Comparison of ENCODE assay signal across 19 cellular contexts in the genomic region with DNA sequence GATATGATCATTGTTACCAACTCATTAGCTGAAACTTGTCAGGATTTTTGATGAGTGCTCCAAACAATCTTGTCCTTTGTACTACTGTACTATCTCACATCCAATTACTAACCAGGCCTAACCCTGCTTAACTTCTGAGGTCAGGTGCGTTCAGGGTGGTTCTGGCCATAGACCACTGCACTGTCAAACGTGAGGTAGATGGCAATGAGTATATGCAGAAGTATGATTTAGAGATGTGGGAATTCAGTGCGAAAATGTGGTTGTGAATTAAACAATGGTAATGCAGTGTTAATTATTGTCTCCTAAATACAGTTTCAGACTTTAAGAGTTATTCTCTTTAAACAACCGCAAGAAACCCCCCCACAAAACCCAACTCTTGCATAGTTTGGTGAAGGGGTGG.
DNase-seq lines count a peak whose midpoint lies in the region; ATAC-seq and TF ChIP-seq lines count a peak whose summit lies in the region.
"Had no signal": no experiment of that assay in that cellular context is flagged by ENCODE, and none has a peak within 500 bp of the region (broad histone marks: within the 10 kb centered on the region; RNA-seq: fewer than 3 reads in every experiment).

No MANE protein-coding gene starts in this region.

- H3K4me1 ChIP-seq in GM23338 (ENCODE audit: insufficient read depth), result no peaks in the 10 kb centered on the region
- H3K4me1 ChIP-seq: HAP-1 had no signal

- ATAC-seq in GM23338, result no peak
- no peak for ATAC-seq in T-cell (replicated peaks in 1 of 4)

- CTCF ChIA-PET in activated CD4-positive, alpha-beta T cell treated with anti-CD3 and anti-CD28 coated beads, Interleukin-2, amount 10 ng/mL, durations not matched to agents 7 days and 5 days (lab: Charles Lee), result interaction anchor here (0.9 to 1.4 kb wide), 3 partner anchors 11 to 167 kb away, joined by 3 to 4 read pairs (median 3); no protein-coding TSS in a partner anchor
- CTCF ChIA-PET in T-cell (lab: Charles Lee), result no interaction called here

- no peaks in the 10 kb centered on the region for H3K36me3 ChIP-seq in GM23338 (ENCODE audit: insufficient read depth)
- H3K36me3 ChIP-seq: HAP-1 had no signal

- DNase-seq in activated CD4-positive, alpha-beta T cell treated with anti-CD3 and anti-CD28 coated beads, Interleukin-2, amount 10 ng/mL, durations not matched to agents 7 days and 5 days, result no peak
- DNase-seq in activated CD4-positive, alpha-beta T cell treated with anti-CD3 and anti-CD28 coated beads, Interleukin-2, amount 50 U/mL, for 4 hours, result no peak
- no peak for DNase-seq in GM23338 (ENCODE audit: low spot score)
- DNase-seq in T-cell, result no peak
- DNase-seq in NCI-H526 (lab: John Stamatoyannopoulos, UW), result no peak
- DNase-seq in NOMO-1 treated with dmso at 0.1 percent for 144 hours (lab: John Stamatoyannopoulos, UW; ENCODE audit: unreplicated experiment), result no peak
- no peak for DNase-seq in mucosa of gallbladder (ENCODE audit: low spot score)
- DNase-seq: 8988T, DMS79, KG1, MV-4-11, NCI-H1694, NCI-H2081, NCI-H2171, NCI-H524 treated with DMSO at 0.1 percent for 48 hours, Right ventricle myocardium superior had no signal

- H3K79me2 ChIP-seq in GM23338 (replicated peaks; ENCODE audit: insufficient read depth), result no peaks in the 10 kb centered on the region

- H3K27me3 ChIP-seq in GM23338 (ENCODE audit: insufficient read depth), result no peaks in the 10 kb centered on the region

- peaks cover 74% of the 10 kb centered on the region for H3K4me1 Mint-ChIP-seq in activated CD4-positive, alpha-beta T cell treated with anti-CD3 and anti-CD28 coated beads, Interleukin-2, amount 10 ng/mL, durations not matched to agents 7 days and 5 days
- no peaks in the 10 kb centered on the region for H3K4me1 Mint-ChIP-seq in GM23338
- H3K4me1 Mint-ChIP-seq in T-cell, result peaks cover 67 to 70% (median 67%) of the 10 kb centered on the region in 3 donors

- peak overlapping the region; percentile 57 for H3K27ac Mint-ChIP-seq in activated CD4-positive, alpha-beta T cell treated with anti-CD3 and anti-CD28 coated beads, Interleukin-2, amount 10 ng/mL, durations not matched to agents 7 days and 5 days
- H3K27ac Mint-ChIP-seq in GM23338, result no peak overlapping the region
- H3K27ac Mint-ChIP-seq in T-cell, result peak overlapping the region; percentile 95 to 96

- H4K20me1 ChIP-seq in GM23338 (replicated peaks; ENCODE audit: insufficient read depth), result no peaks in the 10 kb centered on the region

- H3K27me3 Mint-ChIP-seq in activated CD4-positive, alpha-beta T cell treated with anti-CD3 and anti-CD28 coated beads, Interleukin-2, amount 10 ng/mL, durations not matched to agents 7 days and 5 days, result no peaks in the 10 kb centered on the region
- H3K27me3 Mint-ChIP-seq in GM23338 (ENCODE audit: insufficient read depth, low read depth, poor library complexity), result no peaks in the 10 kb centered on the region
- no peaks in the 10 kb centered on the region for H3K27me3 Mint-ChIP-seq in T-cell

- H3K9me3 Mint-ChIP-seq in activated CD4-positive, alpha-beta T cell treated with anti-CD3 and anti-CD28 coated beads, Interleukin-2, amount 10 ng/mL, durations not matched to agents 7 days and 5 days, result peaks cover 6% of the 10 kb centered on the region
- no peaks in the 10 kb centered on the region; the same call in 2 of the 3 replicates for H3K9me3 Mint-ChIP-seq in GM23338
- no peaks in the 10 kb centered on the region for H3K9me3 Mint-ChIP-seq in T-cell

- H3K4me2 ChIP-seq in GM23338, result no peak overlapping the region

- peaks cover 30% of the 10 kb centered on the region for H3K36me3 Mint-ChIP-seq in activated CD4-positive, alpha-beta T cell treated with anti-CD3 and anti-CD28 coated beads, Interleukin-2, amount 10 ng/mL, durations not matched to agents 7 days and 5 days (ENCODE audit: low read depth)
- no peaks in the 10 kb centered on the region for H3K36me3 Mint-ChIP-seq in GM23338 (ENCODE audit: low read depth)
- no peaks in the 10 kb centered on the region for H3K36me3 Mint-ChIP-seq in T-cell

- peak overlapping the region; percentile 38; the same call in 1 of the 2 replicates for H2AFZ ChIP-seq in GM23338
- H2AFZ ChIP-seq: GM23248 had no signal

- no peak overlapping the region for H3K4me3 Mint-ChIP-seq in activated CD4-positive, alpha-beta T cell treated with anti-CD3 and anti-CD28 coated beads, Interleukin-2, amount 10 ng/mL, durations not matched to agents 7 days and 5 days
- H3K4me3 Mint-ChIP-seq in GM23338, result no peak overlapping the region
- peak overlapping the region in 1 of 3 donors; percentile 33 for H3K4me3 Mint-ChIP-seq in T-cell

- no peak for TF ChIP-seq CTCF in GM23338 (conservative IDR thresholded peaks at IDR 0.05; ENCODE audit: low read depth in 2 of 2)

- H3K27ac ChIP-seq in GM23338 (ENCODE audit: low read depth), result no peak overlapping the region
- H3K27ac ChIP-seq: C4-2B, GM23248 had no signal

- POLR2A ChIA-PET in activated CD4-positive, alpha-beta T cell treated with anti-CD3 and anti-CD28 coated beads, Interleukin-2, amount 10 ng/mL, durations not matched to agents 7 days and 5 days (lab: Charles Lee), result no interaction called here
- POLR2A ChIA-PET in T-cell (lab: Charles Lee), result no interaction called here

- H3F3A ChIP-seq in GM23338 (replicated peaks; ENCODE audit: low read depth), result no peaks in the 10 kb centered on the region

- H3K4me3 ChIP-seq in GM23338, result no peak overlapping the region
- H3K4me3 ChIP-seq: GM23248, HAP-1 had no signal

- no peaks in the 10 kb centered on the region for H3K9me2 ChIP-seq in GM23338 (ENCODE audit: insufficient read depth)

TF ChIP-seq in GM23338, 12 proteins besides CTCF, POLR2A, EP300 and RAD21:
- TF ChIP-seq, protein P1, sequence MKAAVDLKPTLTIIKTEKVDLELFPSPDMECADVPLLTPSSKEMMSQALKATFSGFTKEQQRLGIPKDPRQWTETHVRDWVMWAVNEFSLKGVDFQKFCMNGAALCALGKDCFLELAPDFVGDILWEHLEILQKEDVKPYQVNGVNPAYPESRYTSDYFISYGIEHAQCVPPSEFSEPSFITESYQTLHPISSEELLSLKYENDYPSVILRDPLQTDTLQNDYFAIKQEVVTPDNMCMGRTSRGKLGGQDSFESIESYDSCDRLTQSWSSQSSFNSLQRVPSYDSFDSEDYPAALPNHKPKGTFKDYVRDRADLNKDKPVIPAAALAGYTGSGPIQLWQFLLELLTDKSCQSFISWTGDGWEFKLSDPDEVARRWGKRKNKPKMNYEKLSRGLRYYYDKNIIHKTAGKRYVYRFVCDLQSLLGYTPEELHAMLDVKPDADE (IDR thresholded peaks at IDR 0.05), result no peak
- TF ChIP-seq ZNF331 (CRISPR knock-in tag; IDR thresholded peaks at IDR 0.05; ENCODE audit: low read depth), result no peak
- no peak for TF ChIP-seq NANOG (IDR thresholded peaks at IDR 0.05; ENCODE audit: borderline replicate concordance)
- TF ChIP-seq, protein P2, sequence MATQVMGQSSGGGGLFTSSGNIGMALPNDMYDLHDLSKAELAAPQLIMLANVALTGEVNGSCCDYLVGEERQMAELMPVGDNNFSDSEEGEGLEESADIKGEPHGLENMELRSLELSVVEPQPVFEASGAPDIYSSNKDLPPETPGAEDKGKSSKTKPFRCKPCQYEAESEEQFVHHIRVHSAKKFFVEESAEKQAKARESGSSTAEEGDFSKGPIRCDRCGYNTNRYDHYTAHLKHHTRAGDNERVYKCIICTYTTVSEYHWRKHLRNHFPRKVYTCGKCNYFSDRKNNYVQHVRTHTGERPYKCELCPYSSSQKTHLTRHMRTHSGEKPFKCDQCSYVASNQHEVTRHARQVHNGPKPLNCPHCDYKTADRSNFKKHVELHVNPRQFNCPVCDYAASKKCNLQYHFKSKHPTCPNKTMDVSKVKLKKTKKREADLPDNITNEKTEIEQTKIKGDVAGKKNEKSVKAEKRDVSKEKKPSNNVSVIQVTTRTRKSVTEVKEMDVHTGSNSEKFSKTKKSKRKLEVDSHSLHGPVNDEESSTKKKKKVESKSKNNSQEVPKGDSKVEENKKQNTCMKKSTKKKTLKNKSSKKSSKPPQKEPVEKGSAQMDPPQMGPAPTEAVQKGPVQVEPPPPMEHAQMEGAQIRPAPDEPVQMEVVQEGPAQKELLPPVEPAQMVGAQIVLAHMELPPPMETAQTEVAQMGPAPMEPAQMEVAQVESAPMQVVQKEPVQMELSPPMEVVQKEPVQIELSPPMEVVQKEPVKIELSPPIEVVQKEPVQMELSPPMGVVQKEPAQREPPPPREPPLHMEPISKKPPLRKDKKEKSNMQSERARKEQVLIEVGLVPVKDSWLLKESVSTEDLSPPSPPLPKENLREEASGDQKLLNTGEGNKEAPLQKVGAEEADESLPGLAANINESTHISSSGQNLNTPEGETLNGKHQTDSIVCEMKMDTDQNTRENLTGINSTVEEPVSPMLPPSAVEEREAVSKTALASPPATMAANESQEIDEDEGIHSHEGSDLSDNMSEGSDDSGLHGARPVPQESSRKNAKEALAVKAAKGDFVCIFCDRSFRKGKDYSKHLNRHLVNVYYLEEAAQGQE (IDR thresholded peaks at IDR 0.05; ENCODE audit: unreplicated experiment), result no peak
